16 cellular contexts compared by ENCODE assay signal in genomic region chr9:127360205-127360604, GRCh38. TPM values are rescaled to one million over a fixed set of nuclear protein-coding genes. Genes with fewer than 3 reads are reported as not detected.
DNase-seq lines count a peak whose midpoint lies in the region; ATAC-seq and TF ChIP-seq lines count a peak whose summit lies in the region.
"Had no signal": no experiment of that assay in that cellular context is flagged by ENCODE, and none has a peak within 500 bp of the region (broad histone marks: within the 10 kb centered on the region; RNA-seq: fewer than 3 reads in every experiment).

No MANE protein-coding gene starts in this region.

- H3K27ac Mint-ChIP-seq in neural crest cell (ENCODE audit: unreplicated experiment), result peak overlapping the region; percentile 52
- H3K27ac Mint-ChIP-seq: activated naive CD4-positive, alpha-beta T cell treated with anti-CD3 and anti-CD28 coated beads for 36 hours; memory B cell; nephron had no signal

- peak; percentile 29 for DNase-seq in AG09309 (ENCODE audit: low read depth)
- DNase-seq in RWPE2 (ENCODE audit: low spot score), result no peak
- peak in 1 of 10 donors; percentile 66 for DNase-seq in dorsolateral prefrontal cortex
- DNase-seq in neural crest cell (ENCODE audit: low read depth, low spot score), result no peak
- DNase-seq in NOMO-1 (lab: John Stamatoyannopoulos, UW; ENCODE audit: unreplicated experiment in 2 of 2), result no peak
- DNase-seq in NCI-H2171 (lab: John Stamatoyannopoulos, UW), result no peak
- DNase-seq: activated CD4-positive, alpha-beta T cell treated with anti-CD3 and anti-CD28 coated beads, Interleukin-2, amount 50 U/mL, for 1 hour; activated T-cell treated with anti-CD3 and anti-CD28 coated beads for 4 hours; stimulated activated naive CD4-positive, alpha-beta T cell treated with Interleukin-2 at 50 U/mL for 16 hours had no signal

- H3K4me3 ChIP-seq in AG09309 (ENCODE audit: control insufficient read depth, low read depth, low read length) (no peak overlapping the region), RWPE2 (ENCODE audit: severe bottlenecking) (no peak overlapping the region), dorsolateral prefrontal cortex (no peak overlapping the region)
- H3K4me3 ChIP-seq: GM12878 had no signal

- no peak overlapping the region for H3K4me3 Mint-ChIP-seq in neural crest cell
- H3K4me3 Mint-ChIP-seq: activated naive CD4-positive, alpha-beta T cell treated with anti-CD3 and anti-CD28 coated beads for 36 hours; central memory CD8-positive, alpha-beta T cell; memory B cell; nephron had no signal

- peaks cover 13% of the 10 kb centered on the region for H3K4me1 ChIP-seq in RWPE2 (ENCODE audit: insufficient read depth, poor library complexity, severe bottlenecking)

- no peaks in the 10 kb centered on the region for H3K36me3 Mint-ChIP-seq in neural crest cell (ENCODE audit: low read depth)

- H3K27ac ChIP-seq in RWPE2 (ENCODE audit: poor library complexity, severe bottlenecking) (peak overlapping the region; percentile 73), dorsolateral prefrontal cortex (peak overlapping the region in 54 of 59 donors; percentile 13 to 89 (median 72))

- intact Hi-C loops in dorsolateral prefrontal cortex (cut with DNase I), result no loop called here

- H3K27me3 ChIP-seq in RWPE2 (ENCODE audit: insufficient read depth, poor library complexity, severe bottlenecking) (no peaks in the 10 kb centered on the region), dorsolateral prefrontal cortex (no peaks in the 10 kb centered on the region)

- H3K36me3 ChIP-seq in RWPE2 (ENCODE audit: low read depth), result no peaks in the 10 kb centered on the region

- H3K27me3 Mint-ChIP-seq in neural crest cell (ENCODE audit: low read depth), result no peaks in the 10 kb centered on the region
- H3K27me3 Mint-ChIP-seq: central memory CD8-positive, alpha-beta T cell; memory B cell had no signal

- H3K9me3 ChIP-seq in RWPE2 (ENCODE audit: severe bottlenecking), result no peaks in the 10 kb centered on the region

- TF ChIP-seq CTCF in AG09309 (IDR thresholded peaks at IDR 0.05; ENCODE audit: control insufficient read depth, insufficient read depth, low read depth, low read length, missing control alignments) (peak; percentile 75), RWPE2 (IDR thresholded peaks at IDR 0.05; ENCODE audit: poor library complexity, severe bottlenecking) (no peak), dorsolateral prefrontal cortex (IDR thresholded peaks at IDR 0.05 in 54 of 56, conservative IDR thresholded peaks at IDR 0.05 in 2 of 56; ENCODE audit: low read depth in 1 of 56, partially characterized antibody in 56 of 56) (peak in 28 of 56 donors; percentile 9 to 61 (median 34)), neural crest cell (conservative IDR thresholded peaks at IDR 0.05) (no peak)

- H3K4me1 Mint-ChIP-seq in neural crest cell, result peaks cover 12% of the 10 kb centered on the region
- H3K4me1 Mint-ChIP-seq: memory B cell, nephron had no signal

- no peaks in the 10 kb centered on the region for H3K9me3 Mint-ChIP-seq in neural crest cell
- H3K9me3 Mint-ChIP-seq: activated naive CD4-positive, alpha-beta T cell treated with anti-CD3 and anti-CD28 coated beads for 36 hours; central memory CD8-positive, alpha-beta T cell; memory B cell; nephron had no signal

- ATAC-seq in RWPE2 (ENCODE audit: low read depth) (no peak), HG03565 (IDR thresholded peaks at IDR 0.05; ENCODE audit: unreplicated experiment) (no peak), HG02623 (IDR thresholded peaks at IDR 0.05; ENCODE audit: unreplicated experiment) (no peak)
- ATAC-seq: GM12878 had no signal

RNA-seq across cellular contexts. Expression of gene SLC2A8, which starts 36.8 kb away (rescaled TPM):
- total RNA-seq in dorsolateral prefrontal cortex (10 to 100 TPM; 20.2 to 51.7 (median 29.5) TPM), neural crest cell (31.0 and 37.2 TPM in 2 replicates)
